In the genomic region with DNA sequence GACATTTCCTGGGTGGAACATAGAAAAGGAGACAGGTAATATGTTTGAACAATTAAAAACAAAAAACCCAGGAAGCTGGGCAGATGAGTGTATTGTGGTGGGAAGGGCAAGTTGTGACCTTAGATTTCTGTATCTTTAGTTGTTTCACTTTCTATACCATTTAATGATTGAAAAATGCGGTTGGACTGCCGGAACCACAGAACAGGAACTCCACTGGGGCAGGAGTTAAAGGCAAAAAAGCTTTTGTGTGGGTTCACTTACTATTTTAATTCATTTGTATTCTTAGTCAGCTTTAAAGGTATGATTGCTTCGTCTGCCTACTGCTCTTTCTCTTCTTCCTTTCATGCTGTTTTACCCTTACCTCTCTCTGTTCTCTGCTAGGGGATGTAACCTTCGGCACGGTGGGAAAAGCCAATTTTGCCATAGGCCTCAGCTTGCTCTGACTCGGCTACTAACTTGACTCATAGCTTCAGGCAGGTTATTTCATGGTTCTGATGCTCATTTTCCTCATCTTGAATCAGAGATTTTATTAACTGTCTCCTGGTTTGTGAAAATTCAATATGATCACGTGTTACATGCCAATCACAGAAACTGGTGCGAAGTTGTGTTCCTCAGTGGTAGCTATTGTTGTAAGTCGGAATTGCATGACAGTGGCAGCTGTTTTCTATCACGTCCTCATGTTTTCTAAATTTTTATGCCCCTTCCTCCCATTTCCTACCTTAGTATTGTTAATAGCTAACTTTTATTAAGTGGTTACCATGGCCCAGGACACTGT, we compare ENCODE assay signal across 8 cellular contexts. TPM values are rescaled to one million over a fixed set of nuclear protein-coding genes. Genes with fewer than 3 reads are reported as not detected.
DNase-seq lines count a peak whose midpoint lies in the region; ATAC-seq and TF ChIP-seq lines count a peak whose summit lies in the region.

No MANE protein-coding gene starts in this region.

- H3K27me3 Mint-ChIP-seq in T-helper 2 cell treated with Interferon-gamma antibody and Interleukin-4, amounts not matched to agents 5 μg/mL and 100 μg/mL, for 36 hours (ENCODE audit: low read depth) = peaks cover 2% of the 10 kb centered on the region

- ATAC-seq in activated CD4-positive, CD25-positive, alpha-beta regulatory T cell treated with anti-CD3 and anti-CD28 coated beads, Interleukin-2, amount 50 U/mL, for 24 hours = peak; percentile 48 to 53
- ATAC-seq in HG03139 (IDR thresholded peaks at IDR 0.05; ENCODE audit: unreplicated experiment) (peak; percentile 53), upper lobe of right lung (no peak)

- DNase-seq in activated CD4-positive, CD25-positive, alpha-beta regulatory T cell treated with anti-CD3 and anti-CD28 coated beads, Interleukin-2, amount 50 U/mL, for 72 hours = no peak
- peak; percentile 75 for DNase-seq in T-helper 2 cell treated with Interferon-gamma antibody and Interleukin-4, amounts not matched to agents 5 μg/mL and 100 μg/mL, for 36 hours (ENCODE audit: low spot score)
- DNase-seq in epithelial cell of prostate (ENCODE audit: low read depth, low spot score) (peak; percentile 48), upper lobe of right lung (no peak), caudate nucleus (lab: John Stamatoyannopoulos, UW) (no peak), ureter (ENCODE audit: low spot score) (no peak)

- no peaks in the 10 kb centered on the region for H3K27me3 ChIP-seq in upper lobe of right lung

- H3K27ac Mint-ChIP-seq in T-helper 2 cell treated with Interferon-gamma antibody and Interleukin-4, amounts not matched to agents 5 μg/mL and 100 μg/mL, for 36 hours = peak overlapping the region; percentile 95

- H3K36me3 Mint-ChIP-seq in T-helper 2 cell treated with Interferon-gamma antibody and Interleukin-4, amounts not matched to agents 5 μg/mL and 100 μg/mL, for 36 hours (ENCODE audit: low read depth) = peaks cover 18% of the 10 kb centered on the region

- intact Hi-C loops in upper lobe of right lung (cut with DNase I) = no loop called here

- H3K4me3 Mint-ChIP-seq in T-helper 2 cell treated with Interferon-gamma antibody and Interleukin-4, amounts not matched to agents 5 μg/mL and 100 μg/mL, for 36 hours = peak overlapping the region; percentile 91

- H3K4me1 ChIP-seq in upper lobe of right lung = peaks cover 23% of the 10 kb centered on the region

- no peaks in the 10 kb centered on the region for H3K9me3 ChIP-seq in upper lobe of right lung

- no peak overlapping the region for H3K4me3 ChIP-seq in upper lobe of right lung

- no peak for TF ChIP-seq CTCF in upper lobe of right lung (IDR thresholded peaks at IDR 0.05)

- H3K36me3 ChIP-seq in upper lobe of right lung = no peaks in the 10 kb centered on the region

- H3K27ac ChIP-seq in epithelial cell of prostate = peak overlapping the region; percentile 94
- peak overlapping the region; percentile 84 for H3K27ac ChIP-seq in upper lobe of right lung
- no peak overlapping the region for H3K27ac ChIP-seq in caudate nucleus (ENCODE audit: low read depth, low read length)

- peaks cover 67% of the 10 kb centered on the region for H3K4me1 Mint-ChIP-seq in T-helper 2 cell treated with Interferon-gamma antibody and Interleukin-4, amounts not matched to agents 5 μg/mL and 100 μg/mL, for 36 hours (ENCODE audit: low read depth)

- H3K9me3 Mint-ChIP-seq in T-helper 2 cell treated with Interferon-gamma antibody and Interleukin-4, amounts not matched to agents 5 μg/mL and 100 μg/mL, for 36 hours = no peaks in the 10 kb centered on the region

RNA-seq across cellular contexts. Expression of gene MCTP2, which starts 1.6 kb away (rescaled TPM):
- total RNA-seq in upper lobe of right lung (35.3 TPM), ureter (50.7 TPM)

Comparison
In these comparisons a context has a peak if more than half of its experiments do, and no peak if none do; other contexts are left out.
1. DNase-seq: peak in T-helper 2 cell treated with Interferon-gamma antibody and Interleukin-4, amounts not matched to agents 5 μg/mL and 100 μg/mL, for 36 hours (single experiment) and epithelial cell of prostate (single experiment); none in activated CD4-positive, CD25-positive, alpha-beta regulatory T cell treated with anti-CD3 and anti-CD28 coated beads, Interleukin-2, amount 50 U/mL, for 72 hours (single experiment), upper lobe of right lung (single experiment), caudate nucleus (0 of 61) and ureter (single experiment).